ENCODE assay signal across 18 cellular contexts in the genomic region with DNA sequence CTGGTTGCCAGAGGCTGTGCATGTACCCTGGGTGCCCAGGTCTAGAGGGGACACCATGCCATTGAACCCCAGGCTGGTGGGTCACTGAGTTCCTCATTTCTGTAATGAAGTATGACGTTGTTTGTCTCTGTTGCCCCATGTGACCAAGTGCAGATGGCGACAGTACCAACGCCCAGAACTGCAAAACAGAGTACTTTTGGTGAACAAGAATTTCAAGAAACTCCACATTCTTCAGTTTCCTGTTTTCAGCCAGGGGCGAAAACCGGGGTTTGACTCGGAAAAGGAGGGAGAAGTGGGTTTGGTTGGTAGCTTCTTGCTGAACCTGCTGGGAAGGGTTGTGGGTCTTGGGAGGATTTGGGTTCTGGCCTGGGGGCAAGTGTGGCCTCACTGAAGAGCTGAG. TPM values are rescaled to one million over a fixed set of nuclear protein-coding genes. Genes with fewer than 3 reads are reported as not detected.
A peak's percentile ranks its signal among the peaks of the same experiment; 100 is the strongest.
DNase-seq lines count a peak whose midpoint lies in the region; ATAC-seq and TF ChIP-seq lines count a peak whose summit lies in the region.
"Had no signal": no experiment of that assay in that cellular context is flagged by ENCODE, and none has a peak within 500 bp of the region (broad histone marks: within the 10 kb centered on the region; RNA-seq: fewer than 3 reads in every experiment).

No MANE protein-coding gene starts in this region.

- POLR2A ChIA-PET in HCT116 (lab: Charles Lee): no interaction called here

- H3K4me3 ChIP-seq in HCT116 (replicated peaks in 1 of 2; ENCODE audit: low read depth in 1 of 2, low read length in 2 of 2): no peak overlapping the region
- H3K4me3 ChIP-seq in subcutaneous abdominal adipose tissue (ENCODE audit: low read depth in 1 of 5, low read length in 5 of 5): no peak overlapping the region

- no peaks in the 10 kb centered on the region for H3K27me3 ChIP-seq in HCT116 (ENCODE audit: insufficient read depth, low read length)
- no peaks in the 10 kb centered on the region for H3K27me3 ChIP-seq in layer of hippocampus (ENCODE audit: control insufficient read depth, insufficient read depth, low read length)
- no peaks in the 10 kb centered on the region for H3K27me3 ChIP-seq in subcutaneous abdominal adipose tissue (ENCODE audit: control insufficient read depth in 5 of 5, insufficient read depth in 4 of 5, low read length in 5 of 5)

- no peaks in the 10 kb centered on the region for H3K4me1 ChIP-seq in HCT116 (ENCODE audit: control insufficient read depth in 1 of 2, insufficient read depth in 2 of 2, low read length in 2 of 2)
- H3K4me1 ChIP-seq in subcutaneous abdominal adipose tissue (ENCODE audit: control insufficient read depth in 5 of 5, insufficient read depth in 5 of 5, low read length in 5 of 5): peaks cover 2 to 36% (median 33%) of the 10 kb centered on the region in 5 donors

- no peaks in the 10 kb centered on the region for H3K79me2 ChIP-seq in HCT116 (ENCODE audit: insufficient read depth, low read length)

- RAD21 ChIA-PET in HCT116 (lab: Charles Lee; ENCODE audit: low non-redundant PET in 1 of 2, low total read pairs in 2 of 2, uncharacterized antibody in 2 of 2, unreplicated experiment in 2 of 2): no interaction called here

- TF ChIP-seq CTCF in HCT116 (IDR thresholded peaks at IDR 0.05 in 2 of 3, conservative IDR thresholded peaks at IDR 0.05 in 1 of 3; ENCODE audit: borderline replicate concordance in 1 of 3, insufficient read depth in 1 of 3, low read depth in 2 of 3, low read length in 2 of 3) (no peak), GM20000 (IDR thresholded peaks at IDR 0.05; ENCODE audit: extremely low read depth, missing control alignments) (no peak)

- no peaks in the 10 kb centered on the region for H4K20me1 ChIP-seq in HCT116 (ENCODE audit: insufficient read depth)

- ATAC-seq in HCT116 (no peak), T-helper 17 cell (no peak), HG03354 (IDR thresholded peaks at IDR 0.05; ENCODE audit: poor library complexity, severe bottlenecking, unreplicated experiment) (no peak), HG02938 (IDR thresholded peaks at IDR 0.05; ENCODE audit: unreplicated experiment) (no peak)
- ATAC-seq in effector memory CD8-positive, alpha-beta T cell (replicated peaks): no peak

- no peaks in the 10 kb centered on the region for H3K36me3 Mint-ChIP-seq in T-helper 17 cell (ENCODE audit: low read depth)
- peaks cover 24% of the 10 kb centered on the region for H3K36me3 Mint-ChIP-seq in effector memory CD8-positive, alpha-beta T cell (ENCODE audit: insufficient read depth)
- H3K36me3 Mint-ChIP-seq: activated naive CD4-positive, alpha-beta T cell treated with anti-CD3 and anti-CD28 coated beads, Interleukin-2, amount 50 U/mL, for 24 hours had no signal

- peak overlapping the region; percentile 14 for H3K27ac Mint-ChIP-seq in T-helper 17 cell
- no peak overlapping the region for H3K27ac Mint-ChIP-seq in effector memory CD8-positive, alpha-beta T cell
- H3K27ac Mint-ChIP-seq: activated naive CD4-positive, alpha-beta T cell treated with anti-CD3 and anti-CD28 coated beads, Interleukin-2, amount 50 U/mL, for 24 hours; nephron; T-helper 1 cell treated with Interleukin-12 subunit alpha and Interleukin-12 subunit beta and Interleukin-4 antibody, amounts not matched to agents 30 μg/mL and 1 μg/mL, for 36 hours had no signal

- no peak for TF ChIP-seq RAD21 in HCT116 (IDR thresholded peaks at IDR 0.05; ENCODE audit: low read depth)

- no peak for TF ChIP-seq POLR2A in HCT116 (IDR thresholded peaks at IDR 0.05; ENCODE audit: borderline replicate concordance, extremely low read depth, insufficient read depth, insufficient read length)

- H3K36me3 ChIP-seq in HCT116 (ENCODE audit: control insufficient read depth in 1 of 2, insufficient read depth in 2 of 2, low read length in 2 of 2) (no peaks in the 10 kb centered on the region), subcutaneous abdominal adipose tissue (ENCODE audit: control insufficient read depth in 5 of 5, insufficient read depth in 5 of 5, low read length in 5 of 5) (peaks cover 0 to 11% (median 5%) of the 10 kb centered on the region in 5 donors)

- no peak overlapping the region for H2AFZ ChIP-seq in HCT116 (ENCODE audit: low read depth, low read length, poor library complexity, severe bottlenecking)

- no peak overlapping the region for H3K4me3 Mint-ChIP-seq in T-helper 17 cell
- H3K4me3 Mint-ChIP-seq in effector memory CD8-positive, alpha-beta T cell: no peak overlapping the region
- H3K4me3 Mint-ChIP-seq: activated naive CD4-positive, alpha-beta T cell treated with anti-CD3 and anti-CD28 coated beads, Interleukin-2, amount 50 U/mL, for 24 hours; nephron; T-helper 1 cell treated with Interleukin-12 subunit alpha and Interleukin-12 subunit beta and Interleukin-4 antibody, amounts not matched to agents 30 μg/mL and 1 μg/mL, for 36 hours had no signal

- intact Hi-C loops in HCT116 (cut with micrococcal nuclease): no loop called here

- H3K27ac ChIP-seq in HCT116 (ENCODE audit: low read depth, low read length): no peak overlapping the region
- H3K27ac ChIP-seq in layer of hippocampus (ENCODE audit: low read depth, low read length): peak overlapping the region; percentile 43
- H3K27ac ChIP-seq in subcutaneous abdominal adipose tissue (ENCODE audit: low read depth, low read length): peak overlapping the region; percentile 62

- no peaks in the 10 kb centered on the region for H3K9me2 ChIP-seq in HCT116 (ENCODE audit: insufficient read depth)

- no peaks in the 10 kb centered on the region for H3K27me3 Mint-ChIP-seq in T-helper 17 cell
- H3K27me3 Mint-ChIP-seq in effector memory CD8-positive, alpha-beta T cell: no peaks in the 10 kb centered on the region
- H3K27me3 Mint-ChIP-seq: activated naive CD4-positive, alpha-beta T cell treated with anti-CD3 and anti-CD28 coated beads, Interleukin-2, amount 50 U/mL, for 24 hours had no signal

- DNase-seq in HCT116 (ENCODE audit: low read depth, low spot score): no peak
- no peak for DNase-seq in T-helper 17 cell
- DNase-seq in effector memory CD8-positive, alpha-beta T cell: no peak
- DNase-seq in GM20000 (ENCODE audit: low spot score): no peak
- DNase-seq: activated CD8-positive, alpha-beta memory T cell treated with anti-CD3 and anti-CD28 coated beads for 24 hours; foreskin fibroblast; GDM1; KG1; NCI-H2029 treated with DMSO at 0.1 percent for 48 hours had no signal

- H3K9ac ChIP-seq in HCT116 (ENCODE audit: low read length) (no peak overlapping the region), subcutaneous abdominal adipose tissue (ENCODE audit: low read length in 5 of 5) (no peak overlapping the region)

- CTCF ChIA-PET in HCT116 (lab: Charles Lee): interaction anchor here (0.5 to 0.8 kb wide), 2 partner anchors 83 to 534 kb away, joined by 3 read pairs; no protein-coding TSS in a partner anchor

- peaks cover 5% of the 10 kb centered on the region for H3K4me1 Mint-ChIP-seq in T-helper 17 cell
- H3K4me1 Mint-ChIP-seq in effector memory CD8-positive, alpha-beta T cell (ENCODE audit: low read depth in 2 of 2): peaks cover 0 to 3% of the 10 kb centered on the region in 2 donors

- no peak overlapping the region for H3K4me2 ChIP-seq in HCT116 (ENCODE audit: low read length)

- BruUV-seq in HCT116 (replicated peaks; lab: Mats Ljungman, UMichigan): TSS peak; percentile 13

- H3K9me3 Mint-ChIP-seq in effector memory CD8-positive, alpha-beta T cell: no peaks in the 10 kb centered on the region
- H3K9me3 Mint-ChIP-seq: activated naive CD4-positive, alpha-beta T cell treated with anti-CD3 and anti-CD28 coated beads, Interleukin-2, amount 50 U/mL, for 24 hours; nephron; T-helper 1 cell treated with Interleukin-12 subunit alpha and Interleukin-12 subunit beta and Interleukin-4 antibody, amounts not matched to agents 30 μg/mL and 1 μg/mL, for 36 hours had no signal

- H3K9me3 ChIP-seq in HCT116 (ENCODE audit: control insufficient read depth in 1 of 2, insufficient read depth in 1 of 2, low read depth in 1 of 2, low read length in 2 of 2) (no peaks in the 10 kb centered on the region), T-helper 17 cell (ENCODE audit: control insufficient read depth, low read length, poor library complexity, severe bottlenecking) (no peaks in the 10 kb centered on the region), subcutaneous abdominal adipose tissue (ENCODE audit: control insufficient read depth in 5 of 5, low read length in 5 of 5) (no peaks in the 10 kb centered on the region)

TF ChIP-seq in HCT116, 20 proteins besides CTCF, POLR2A, EP300 and RAD21:
- TF ChIP-seq EZH2 (IDR thresholded peaks at IDR 0.05): no peak

RNA-seq across cellular contexts. Expression of gene CYP17A1, which starts 18.2 kb away (rescaled TPM):
- total RNA-seq in HCT116 (2021; ENCODE audit: unreplicated experiment) (4.0 TPM), T-helper 17 cell (not detected)
- polyA plus RNA-seq in HCT116 (2012): 0.04 TPM in 2 replicates
- total RNA-seq: kidney epithelial cell had no signal
- polyA plus RNA-seq: BJ had no signal

RNA-seq across cellular contexts. Expression of gene BORCS7, which starts 35.0 kb away (rescaled TPM):
- total RNA-seq in HCT116 (2021; ENCODE audit: unreplicated experiment) (15.9 TPM), T-helper 17 cell (10 to 100 TPM; 15.3 to 19.0 TPM)
- polyA plus RNA-seq in HCT116 (2012): 16.4 and 18.4 TPM in 2 replicates

RNA-seq across cellular contexts. Expression of gene AS3MT, which starts 50.2 kb away (rescaled TPM):
- total RNA-seq in HCT116 (2021; ENCODE audit: unreplicated experiment): 0.79 TPM
- polyA plus RNA-seq in HCT116 (2012): 0.07 and 0.12 TPM in 2 replicates
- total RNA-seq in T-helper 17 cell: 1 to 10 TPM in 1 of 2 donors, not detected in 1; 1.0 TPM
